ENCODE assay signal across 9 cellular contexts in the genomic region with DNA sequence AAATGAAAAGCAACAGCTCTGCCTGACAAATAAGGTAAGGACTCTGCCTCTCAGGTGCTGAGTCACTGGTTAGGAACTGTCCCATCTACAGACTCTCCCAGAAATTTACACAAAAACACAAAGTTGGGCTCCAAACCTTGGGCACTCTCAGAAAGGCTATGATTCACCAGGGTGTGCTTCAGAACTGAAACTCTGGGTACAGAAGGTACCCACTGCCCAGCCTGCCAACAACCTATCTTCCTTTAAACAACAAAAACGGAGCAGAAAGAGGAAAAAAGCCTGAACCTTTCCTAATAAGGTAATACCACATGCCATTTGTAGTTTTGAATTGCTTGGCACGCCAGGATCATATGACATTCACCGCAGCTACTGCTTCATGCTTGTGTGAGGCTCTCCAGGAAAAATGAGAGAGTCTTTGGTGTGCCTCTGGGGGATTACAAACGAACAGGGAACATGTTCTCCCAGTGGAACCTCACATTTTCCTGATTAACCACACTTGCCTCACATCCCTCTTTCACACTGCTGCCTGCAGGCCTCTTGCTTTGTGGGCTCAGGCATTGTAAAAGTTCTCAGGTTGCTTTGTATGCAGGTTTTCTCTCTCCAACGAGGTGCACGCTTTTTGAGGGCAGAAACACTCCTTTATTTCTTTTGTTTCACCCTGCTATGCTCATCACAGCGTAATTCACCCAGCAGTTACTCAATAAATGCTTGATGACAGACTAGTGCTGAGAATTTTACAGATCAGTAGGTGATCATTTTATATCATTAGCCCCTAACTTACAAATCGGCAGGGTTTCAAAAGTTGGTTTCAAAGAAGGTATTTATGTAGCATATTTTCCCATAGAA.
A peak's percentile ranks its signal among the peaks of the same experiment; 100 is the strongest.
DNase-seq lines count a peak whose midpoint lies in the region; ATAC-seq and TF ChIP-seq lines count a peak whose summit lies in the region.
"Had no signal": no experiment of that assay in that cellular context is flagged by ENCODE, and none has a peak within 500 bp of the region (broad histone marks: within the 10 kb centered on the region; RNA-seq: fewer than 3 reads in every experiment).

No MANE protein-coding gene starts in this region.

- peaks cover 33% of the 10 kb centered on the region for H3K4me1 Mint-ChIP-seq in activated CD4-positive, alpha-beta T cell treated with anti-CD3 and anti-CD28 coated beads, Interleukin-2, amount 10 ng/mL, durations not matched to agents 24 days and 14 days
- H3K4me1 Mint-ChIP-seq: central memory CD8-positive, alpha-beta T cell had no signal

- H3K27ac Mint-ChIP-seq in activated CD4-positive, alpha-beta T cell treated with anti-CD3 and anti-CD28 coated beads, Interleukin-2, amount 10 ng/mL, durations not matched to agents 24 days and 14 days, result no peak overlapping the region

- H3K9me3 ChIP-seq in heart right ventricle, result no peaks in the 10 kb centered on the region

- H3K36me3 Mint-ChIP-seq in activated CD4-positive, alpha-beta T cell treated with anti-CD3 and anti-CD28 coated beads, Interleukin-2, amount 10 ng/mL, durations not matched to agents 24 days and 14 days (ENCODE audit: low read depth), result no peaks in the 10 kb centered on the region

- TF ChIP-seq CTCF in HFF-Myc (IDR thresholded peaks at IDR 0.05; ENCODE audit: low read depth, low read length, missing control alignments) (no peak), heart right ventricle (IDR thresholded peaks at IDR 0.05) (no peak)

- 52 to 54% methylated on average over 8 of the region's 8 CpGs for WGBS in heart right ventricle, 2 donors

- peaks cover 18% of the 10 kb centered on the region for H3K27me3 Mint-ChIP-seq in activated CD4-positive, alpha-beta T cell treated with anti-CD3 and anti-CD28 coated beads, Interleukin-2, amount 10 ng/mL, durations not matched to agents 24 days and 14 days

- no peak overlapping the region for H3K4me3 Mint-ChIP-seq in activated CD4-positive, alpha-beta T cell treated with anti-CD3 and anti-CD28 coated beads, Interleukin-2, amount 10 ng/mL, durations not matched to agents 24 days and 14 days
- H3K4me3 Mint-ChIP-seq: central memory CD8-positive, alpha-beta T cell had no signal

- 0 out of 2 replicates have a peak overlapping the region, but pooled peaks have one; percentile 7 for H3K4me3 ChIP-seq in HFF-Myc (replicated peaks; ENCODE audit: low read depth, low read length)
- H3K4me3 ChIP-seq in heart right ventricle, result no peak overlapping the region
- H3K4me3 ChIP-seq in skeletal muscle cell (ENCODE audit: low read depth, low read length), result no peak overlapping the region

- no peaks in the 10 kb centered on the region for H3K36me3 ChIP-seq in heart right ventricle

- peak overlapping the region in 8 of 10 donors; percentile 35 to 76 (median 64) for H3K27ac ChIP-seq in heart right ventricle

- no peaks in the 10 kb centered on the region for H3K27me3 ChIP-seq in heart right ventricle

- ATAC-seq in SK-N-SH treated with all-trans-retinoic acid at 6 μM for 48 hours (peak; percentile 82), heart right ventricle (peak in 6 of 8 donors; percentile 19 to 41 (median 32)), GM21723 (IDR thresholded peaks at IDR 0.05; ENCODE audit: unreplicated experiment) (no peak), GM21367 (IDR thresholded peaks at IDR 0.05; ENCODE audit: unreplicated experiment) (no peak)

- H3K9me3 Mint-ChIP-seq in activated CD4-positive, alpha-beta T cell treated with anti-CD3 and anti-CD28 coated beads, Interleukin-2, amount 10 ng/mL, durations not matched to agents 24 days and 14 days, result no peaks in the 10 kb centered on the region
- H3K9me3 Mint-ChIP-seq: central memory CD8-positive, alpha-beta T cell had no signal

- intact Hi-C loops in heart right ventricle (cut with DNase I), result loop anchor here in 7 of 10 donors (2.0 to 10.0 kb wide), 6 partner anchors 63 to 208 kb away; partner anchors contain the start of gene GADD45A (in 2 of the 7)
- intact Hi-C loops in activated CD4-positive, alpha-beta T cell treated with anti-CD3 and anti-CD28 coated beads, Interleukin-2, amount 10 ng/mL, durations not matched to agents 24 days and 14 days (cut with micrococcal nuclease), result no loop called here

- DNase-seq in AG08396 (ENCODE audit: low spot score) (peak; percentile 51), HFF-Myc (ENCODE audit: extremely low read depth, low read depth) (peak; percentile 81), heart right ventricle (no peak), skeletal muscle cell (ENCODE audit: low read depth) (peak; percentile 85)
- DNase-seq in activated CD4-positive, alpha-beta T cell treated with anti-CD3 and anti-CD28 coated beads, Interleukin-2, amount 10 ng/mL, durations not matched to agents 24 days and 14 days, result no peak

- H3K4me1 ChIP-seq in heart right ventricle, result peaks cover 5 to 77% (median 63%) of the 10 kb centered on the region in 9 donors

TF ChIP-seq in SK-N-SH treated with all-trans-retinoic acid at 6 μM for 48 hours, 23 proteins besides CTCF, POLR2A, EP300 and RAD21:
- no peak for TF ChIP-seq ZNF565 (CRISPR knock-in tag; conservative IDR thresholded peaks at IDR 0.05; ENCODE audit: low read depth)
- TF ChIP-seq ZNF8 (CRISPR knock-in tag; IDR thresholded peaks at IDR 0.05), result no peak
- no peak for TF ChIP-seq ESRRG (CRISPR knock-in tag; IDR thresholded peaks at IDR 0.05)
- no peak for TF ChIP-seq CSRNP3 (CRISPR knock-in tag; IDR thresholded peaks at IDR 0.05)
- no peak for TF ChIP-seq ZNF70 (CRISPR knock-in tag; IDR thresholded peaks at IDR 0.05)
- no peak for TF ChIP-seq ARNTL (CRISPR knock-in tag; IDR thresholded peaks at IDR 0.05; ENCODE audit: borderline replicate concordance, low read depth)
- no peak for TF ChIP-seq PATZ1 (CRISPR knock-in tag; IDR thresholded peaks at IDR 0.05; ENCODE audit: borderline replicate concordance)
- TF ChIP-seq RARB (CRISPR knock-in tag; IDR thresholded peaks at IDR 0.05), result no peak
- no peak for TF ChIP-seq TOX (CRISPR knock-in tag; IDR thresholded peaks at IDR 0.05; ENCODE audit: borderline replicate concordance)
- TF ChIP-seq SNAI2 (CRISPR knock-in tag; IDR thresholded peaks at IDR 0.05), result no peak
- TF ChIP-seq BACH2 (CRISPR knock-in tag; IDR thresholded peaks at IDR 0.05; ENCODE audit: borderline replicate concordance), result no peak
- TF ChIP-seq TCF4 (CRISPR knock-in tag; IDR thresholded peaks at IDR 0.05; ENCODE audit: borderline replicate concordance), result no peak
- no peak for TF ChIP-seq ZC3H10 (CRISPR knock-in tag; IDR thresholded peaks at IDR 0.05)
- TF ChIP-seq ISL1 (CRISPR knock-in tag; IDR thresholded peaks at IDR 0.05), result no peak

Comparison
In these comparisons a context has a peak if more than half of its experiments do, and no peak if none do; other contexts are left out.
1. DNase-seq: peak in AG08396 (single experiment), HFF-Myc (single experiment) and skeletal muscle cell (single experiment); none in heart right ventricle (0 of 2) and activated CD4-positive, alpha-beta T cell treated with anti-CD3 and anti-CD28 coated beads, Interleukin-2, amount 10 ng/mL, durations not matched to agents 24 days and 14 days (single experiment).
2. ATAC-seq: peak in SK-N-SH treated with all-trans-retinoic acid at 6 μM for 48 hours (single experiment) and heart right ventricle (6 of 8); none in GM21723 (single experiment) and GM21367 (single experiment).